ENCODE assay signal across 15 cellular contexts in the genomic region with DNA sequence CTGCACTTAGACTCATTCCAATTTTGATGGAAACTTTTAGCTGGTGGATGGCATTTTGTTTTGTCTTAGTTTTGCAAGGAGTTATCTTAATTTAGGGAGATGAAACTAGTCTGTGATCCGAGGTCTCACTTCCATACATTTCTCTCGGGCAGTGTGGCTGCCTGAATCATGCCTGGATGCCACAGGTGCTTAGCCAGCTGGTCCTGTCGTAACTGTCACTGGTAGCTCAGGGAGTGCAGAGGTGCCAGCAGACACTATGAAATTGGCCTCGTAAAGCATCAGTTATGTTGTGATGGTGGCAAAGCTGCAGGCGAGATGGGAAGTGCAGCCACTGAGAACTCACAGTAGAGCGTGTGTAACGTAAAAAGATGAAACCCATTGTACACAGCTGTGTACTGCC.
A peak's percentile ranks its signal among the peaks of the same experiment; 100 is the strongest.
DNase-seq lines count a peak whose midpoint lies in the region; ATAC-seq and TF ChIP-seq lines count a peak whose summit lies in the region.
"Had no signal": no experiment of that assay in that cellular context is flagged by ENCODE, and none has a peak within 500 bp of the region (broad histone marks: within the 10 kb centered on the region; RNA-seq: fewer than 3 reads in every experiment).

No MANE protein-coding gene starts in this region.

- H4K8ac ChIP-seq in mesenchymal stem cell (ENCODE audit: low read length): no peak overlapping the region

- H3K27me3 ChIP-seq in breast epithelium: no peaks in the 10 kb centered on the region
- no peaks in the 10 kb centered on the region for H3K27me3 ChIP-seq in Panc1 (ENCODE audit: control insufficient read depth, insufficient read depth, low read length)
- no peaks in the 10 kb centered on the region for H3K27me3 ChIP-seq in gastrocnemius medialis
- no peaks in the 10 kb centered on the region for H3K27me3 ChIP-seq in mesenchymal stem cell (ENCODE audit: control insufficient read depth in 1 of 2, insufficient read depth in 1 of 2, low read length in 2 of 2)

- H2AK5ac ChIP-seq in mesenchymal stem cell (ENCODE audit: low read length, severe bottlenecking): no peak overlapping the region

- no peak overlapping the region for H2BK5ac ChIP-seq in mesenchymal stem cell (ENCODE audit: low read depth, low read length, poor library complexity, severe bottlenecking)

- WGBS in mesenchymal stem cell: 97% methylated on average over 5 of the region's 7 CpGs

- no peak overlapping the region for H3K4ac ChIP-seq in mesenchymal stem cell (ENCODE audit: low read depth in 1 of 2, low read length in 2 of 2)

- peaks cover 0 to 6% of the 10 kb centered on the region in 2 donors for H3K4me1 ChIP-seq in breast epithelium
- H3K4me1 ChIP-seq in Panc1 (ENCODE audit: control insufficient read depth, insufficient read depth, low read length): peaks cover 82% of the 10 kb centered on the region
- H3K4me1 ChIP-seq in gastrocnemius medialis: peaks cover 27 to 53% of the 10 kb centered on the region in 2 donors
- H3K4me1 ChIP-seq in mesenchymal stem cell (ENCODE audit: control insufficient read depth, insufficient read depth, low read depth, low read length): peaks cover 21% of the 10 kb centered on the region

- H3K4me3 Mint-ChIP-seq in MCF 10A (ENCODE audit: unreplicated experiment) (no peak overlapping the region), glutamatergic neuron (ENCODE audit: unreplicated experiment) (peak overlapping the region; percentile 6), WTC11 (no peak overlapping the region)
- H3K4me3 Mint-ChIP-seq: CD4-positive, alpha-beta T cell; GM23338 had no signal

- TF ChIP-seq CTCF in MCF 10A (IDR thresholded peaks at IDR 0.05; ENCODE audit: unreplicated experiment) (no peak), breast epithelium (IDR thresholded peaks at IDR 0.05) (no peak), Panc1 (IDR thresholded peaks at IDR 0.05) (no peak), glutamatergic neuron (IDR thresholded peaks at IDR 0.05; ENCODE audit: partially characterized antibody, unreplicated experiment) (no peak), gastrocnemius medialis (IDR thresholded peaks at IDR 0.05 in 4 of 5, conservative IDR thresholded peaks at IDR 0.05 in 1 of 5) (no peak), WTC11 (IDR thresholded peaks at IDR 0.05) (no peak)

- BruUV-seq in MCF 10A (replicated peaks; lab: Mats Ljungman, UMichigan) (no TSS peak), Panc1 (replicated peaks; lab: Mats Ljungman, UMichigan) (no TSS peak)

- H3K4me1 Mint-ChIP-seq in MCF 10A (ENCODE audit: insufficient read depth, unreplicated experiment) (peaks cover 27% of the 10 kb centered on the region), glutamatergic neuron (ENCODE audit: low read depth, unreplicated experiment) (peaks cover 45% of the 10 kb centered on the region), WTC11 (peaks cover 21% of the 10 kb centered on the region)

- no peak overlapping the region for H3K27ac ChIP-seq in breast epithelium
- peak overlapping the region; percentile 34 for H3K27ac ChIP-seq in Panc1 (ENCODE audit: low read length)
- peak overlapping the region; percentile 68 to 73 (median 70) for H3K27ac ChIP-seq in gastrocnemius medialis
- no peak overlapping the region for H3K27ac ChIP-seq in mesenchymal stem cell (ENCODE audit: low read length, poor library complexity, severe bottlenecking)

- intact Hi-C loops in MCF 10A (cut with micrococcal nuclease) (no loop called here), breast epithelium (cut with DNase I; ENCODE audit: low total_unique reads) (no loop called here), Panc1 (cut with micrococcal nuclease; ENCODE audit: unreplicated experiment) (no loop called here), gastrocnemius medialis (cut with DNase I; ENCODE audit: low total_unique reads) (loop anchor here (5.0 kb wide), 1 partner anchor 34 kb away; no protein-coding TSS in a partner anchor)

- no peak overlapping the region for H2BK120ac ChIP-seq in mesenchymal stem cell (ENCODE audit: low read depth, low read length)

- peaks cover 42% of the 10 kb centered on the region for H3K79me1 ChIP-seq in mesenchymal stem cell (replicated peaks; ENCODE audit: low read length, poor library complexity, severe bottlenecking)

- no peak overlapping the region for H3K23ac ChIP-seq in mesenchymal stem cell (ENCODE audit: low read length in 2 of 2)

- H3K18ac ChIP-seq in mesenchymal stem cell (ENCODE audit: low read depth in 1 of 2, low read length in 2 of 2): peak overlapping the region in 1 of 2 experiments; percentile 61

- H2AFZ ChIP-seq in mesenchymal stem cell (ENCODE audit: low read depth, low read length): no peak overlapping the region
- H2AFZ ChIP-seq: GM23338 had no signal

- H3K27me3 Mint-ChIP-seq in MCF 10A (ENCODE audit: insufficient read depth, unreplicated experiment): no peaks in the 10 kb centered on the region
- H3K27me3 Mint-ChIP-seq in glutamatergic neuron (ENCODE audit: unreplicated experiment): peaks cover 2% of the 10 kb centered on the region
- no peaks in the 10 kb centered on the region for H3K27me3 Mint-ChIP-seq in WTC11 (ENCODE audit: low read depth)

- H2BK12ac ChIP-seq in mesenchymal stem cell (ENCODE audit: low read length in 2 of 2): no peak overlapping the region

- H3K9me3 ChIP-seq in breast epithelium: no peaks in the 10 kb centered on the region
- no peaks in the 10 kb centered on the region for H3K9me3 ChIP-seq in Panc1 (ENCODE audit: control insufficient read depth, insufficient read depth, low read depth, low read length)
- H3K9me3 ChIP-seq in gastrocnemius medialis: no peaks in the 10 kb centered on the region
- no peaks in the 10 kb centered on the region for H3K9me3 ChIP-seq in mesenchymal stem cell (ENCODE audit: control insufficient read depth, low read length)

- DNase-seq in MCF 10A (ENCODE audit: unreplicated experiment): no peak
- no peak for DNase-seq in breast epithelium (ENCODE audit: low spot score in 2 of 2)
- no peak for DNase-seq in Panc1 (ENCODE audit: low read depth, low spot score)
- no peak for DNase-seq in glutamatergic neuron
- no peak for DNase-seq in gastrocnemius medialis
- DNase-seq in activated effector memory CD4-positive, alpha-beta T cell treated with anti-CD3 and anti-CD28 coated beads, Interleukin-2, amount 50 U/mL, for 16 hours: no peak
- DNase-seq in WTC11 (ENCODE audit: low spot score): no peak
- no peak for DNase-seq in mesenchymal stem cell
- DNase-seq: 8988T; C1 segment of cervical spinal cord; Calu3; CD4-positive, alpha-beta T cell; EL; H7 had no signal

- no peak overlapping the region for H2BK15ac ChIP-seq in mesenchymal stem cell (ENCODE audit: low read depth, poor library complexity, severe bottlenecking)

- no peaks in the 10 kb centered on the region for H3K9me3 Mint-ChIP-seq in MCF 10A (ENCODE audit: unreplicated experiment)
- H3K9me3 Mint-ChIP-seq in glutamatergic neuron (ENCODE audit: unreplicated experiment): peaks cover 3% of the 10 kb centered on the region
- no peaks in the 10 kb centered on the region for H3K9me3 Mint-ChIP-seq in WTC11
- H3K9me3 Mint-ChIP-seq: CD4-positive, alpha-beta T cell; GM23338 had no signal

- H3K4me2 ChIP-seq in mesenchymal stem cell (ENCODE audit: low read length, poor library complexity, severe bottlenecking): no peak overlapping the region
- H3K4me2 ChIP-seq: GM23338 had no signal

- H3K4me3 ChIP-seq in breast epithelium (no peak overlapping the region), Panc1 (ENCODE audit: low read depth in 2 of 2, low read length in 2 of 2) (no peak overlapping the region), gastrocnemius medialis (no peak overlapping the region), mesenchymal stem cell (ENCODE audit: insufficient read depth in 1 of 2, low read depth in 1 of 2, low read length in 2 of 2) (no peak overlapping the region)
- H3K4me3 ChIP-seq: GM23338 had no signal

- CTCF ChIA-PET in MCF 10A (lab: Yijun Ruan, JAX) (interaction anchor here (0.6 kb wide), 1 partner anchor 72 kb away, joined by 3 read pairs; no protein-coding TSS in a partner anchor), Panc1 (lab: Charles Lee) (no interaction called here), WTC11 (lab: Charles Lee) (interaction anchor here (1.5 kb wide), 1 partner anchor 162 kb away, joined by 3 read pairs; no protein-coding TSS in a partner anchor)

- H3K9ac ChIP-seq in mesenchymal stem cell (ENCODE audit: low read length): no peak overlapping the region

- peaks cover 81% of the 10 kb centered on the region for H3K36me3 Mint-ChIP-seq in MCF 10A (ENCODE audit: insufficient read depth, unreplicated experiment)
- H3K36me3 Mint-ChIP-seq in glutamatergic neuron (ENCODE audit: unreplicated experiment): no peaks in the 10 kb centered on the region
- H3K36me3 Mint-ChIP-seq in WTC11: no peaks in the 10 kb centered on the region

- H4K91ac ChIP-seq in mesenchymal stem cell (ENCODE audit: low read length): no peak overlapping the region

- H3K14ac ChIP-seq in mesenchymal stem cell (ENCODE audit: low read length in 2 of 2): peak overlapping the region in 1 of 2 experiments; percentile 9

- TF ChIP-seq POLR2A in breast epithelium (IDR thresholded peaks at IDR 0.05): no peak
- TF ChIP-seq POLR2A in gastrocnemius medialis (IDR thresholded peaks at IDR 0.05): no peak

- H3K27ac Mint-ChIP-seq in MCF 10A (ENCODE audit: low read depth, unreplicated experiment) (peak overlapping the region; percentile 55), glutamatergic neuron (ENCODE audit: unreplicated experiment) (no peak overlapping the region), WTC11 (no peak overlapping the region)
- H3K27ac Mint-ChIP-seq: CD4-positive, alpha-beta T cell had no signal

- no peak for ATAC-seq in Panc1
- ATAC-seq in gastrocnemius medialis: peak in 1 of 2 donors; percentile 25
- no peak for ATAC-seq in WTC11
- ATAC-seq: GM23338 had no signal

- in situ Hi-C loops in Panc1 (cut with HindIII; ENCODE audit: low pct_unique_long_range_greater_than_20kb, low sequenced_read_pairs): no loop called here
- in situ Hi-C loops in gastrocnemius medialis (cut with MboI; ENCODE audit: low sequenced_read_pairs in 4 of 4): no loop called here

- POLR2A ChIA-PET in MCF 10A (lab: Yijun Ruan, JAX) (interaction anchor here (0.6 to 1.6 kb wide), 3 partner anchors 12 to 149 kb away, joined by 3 to 4 read pairs (median 3); no protein-coding TSS in a partner anchor), Panc1 (lab: Charles Lee) (interaction anchor here (0.6 to 1.6 kb wide), 2 partner anchors 16 to 18 kb away, joined by 3 to 4 read pairs; no protein-coding TSS in a partner anchor), WTC11 (lab: Charles Lee) (no interaction called here)

- H3K36me3 ChIP-seq in breast epithelium (no peaks in the 10 kb centered on the region), Panc1 (ENCODE audit: control insufficient read depth, insufficient read depth, low read length) (no peaks in the 10 kb centered on the region), gastrocnemius medialis (no peaks in the 10 kb centered on the region), mesenchymal stem cell (ENCODE audit: control insufficient read depth in 1 of 2, insufficient read depth in 2 of 2, low read depth in 1 of 2, low read length in 2 of 2) (peaks cover 0 to 8% of the 10 kb centered on the region in 2 experiments)

TF ChIP-seq in WTC11, 78 proteins besides CTCF, POLR2A, EP300 and RAD21 (continues in another document):
- TF ChIP-seq FOXP1 (CRISPR knock-in tag; IDR thresholded peaks at IDR 0.05; ENCODE audit: borderline replicate concordance): no peak

Comparison
In these comparisons a context has a peak if more than half of its experiments do, and no peak if none do; other contexts are left out.
1. H3K27ac ChIP-seq: peak in Panc1 (single experiment) and gastrocnemius medialis (4 of 4); none in breast epithelium (0 of 2) and mesenchymal stem cell (single experiment).